Comparison of ENCODE assay signal across 7 cellular contexts in genomic region chr9:121651295-121652036, GRCh38. TPM values are rescaled to one million over a fixed set of nuclear protein-coding genes. Genes with fewer than 3 reads are reported as not detected.
A peak's percentile ranks its signal among the peaks of the same experiment; 100 is the strongest.
DNase-seq lines count a peak whose midpoint lies in the region; ATAC-seq and TF ChIP-seq lines count a peak whose summit lies in the region.

TSS of gene DAB2IP (plus strand) at chr9:121651634. CDS start at chr9:121651776, 142 bp downstream.

- no peak within 1 kb of the TSS for H3K27ac ChIP-seq in H9 (ENCODE audit: insufficient read length, low read depth, low read length)
- H3K27ac ChIP-seq in cingulate gyrus (ENCODE audit: low read depth, low read length) = peak within 1 kb of the TSS; percentile 60

- H3K27ac Mint-ChIP-seq in H9 = peak within 1 kb of the TSS in 1 of 3 experiments; percentile 16; a peak in 3 of 7 replicates
- H3K27ac Mint-ChIP-seq in stimulated activated memory B cell treated with anti-CD40 and anti-IgM and Interleukin-4, amounts not matched to agents 10 μg/mL and 1 μg/mL and 100 μg/mL, for 72 hours = no peak within 1 kb of the TSS

- H3K23me2 ChIP-seq in H9 (ENCODE audit: insufficient read length, low read depth, low read length, poor library complexity, severe bottlenecking) = peaks cover 13% of the 10 kb centered on the region

- no peak within 1 kb of the TSS for H3K9ac ChIP-seq in H9 (ENCODE audit: extremely low read depth, insufficient read length, low read length)

- peaks cover 6% of the 10 kb centered on the region; the same call in 1 of the 2 replicates for H3K4me1 ChIP-seq in H9 (ENCODE audit: insufficient read depth, low read length)

- no peak within 1 kb of the TSS for H3K56ac ChIP-seq in H9 (ENCODE audit: insufficient read length, low read depth, low read length)

- H3T11ph ChIP-seq in H9 (ENCODE audit: low read length) = no peak within 1 kb of the TSS

- no peak within 1 kb of the TSS for H3K14ac ChIP-seq in H9 (ENCODE audit: insufficient read depth, low read length)

- no peak within 1 kb of the TSS for H2BK15ac ChIP-seq in H9 (ENCODE audit: low read depth, low read length)

- no peaks in the 10 kb centered on the region for H4K20me1 ChIP-seq in H9 (ENCODE audit: control insufficient read depth, insufficient read depth, insufficient read length)

- H3K4me3 Mint-ChIP-seq in H9 = peak within 1 kb of the TSS; percentile 79 to 90
- H3K4me3 Mint-ChIP-seq in stimulated activated memory B cell treated with anti-CD40 and anti-IgM and Interleukin-4, amounts not matched to agents 10 μg/mL and 1 μg/mL and 100 μg/mL, for 72 hours = peak within 1 kb of the TSS; percentile 66

- H2AFZ ChIP-seq in H9 (ENCODE audit: low read length) = no peak within 1 kb of the TSS

- H3K4me1 Mint-ChIP-seq in H9 = peaks cover 49 to 64% of the 10 kb centered on the region in 2 experiments
- H3K4me1 Mint-ChIP-seq in stimulated activated memory B cell treated with anti-CD40 and anti-IgM and Interleukin-4, amounts not matched to agents 10 μg/mL and 1 μg/mL and 100 μg/mL, for 72 hours = peaks cover 19% of the 10 kb centered on the region

- H3K23ac ChIP-seq in H9 (ENCODE audit: insufficient read length, low read depth, low read length) = no peak within 1 kb of the TSS

- peak within 1 kb of the TSS; percentile 40 for H3K4me2 ChIP-seq in H9 (ENCODE audit: insufficient read depth, insufficient read length, low read length)

- H4K8ac ChIP-seq in H9 (replicated peaks; ENCODE audit: insufficient read length, low read depth, low read length) = no peak within 1 kb of the TSS

- peak; percentile 73 for DNase-seq in H9
- DNase-seq in NCI-H510A (lab: John Stamatoyannopoulos, UW) = peak; percentile 62
- peak; percentile 78 for DNase-seq in left lobe of liver (ENCODE audit: low spot score)
- no peak for DNase-seq in NCI-H774 (lab: John Stamatoyannopoulos, UW)
- no peak for DNase-seq in RPMI8226

- no CpG with 5 or more reads among the region's 79 CpGs for WGBS in H9 (ENCODE audit: extremely low coverage, insufficient read length, low lambda C conversion rate)

- H2BK12ac ChIP-seq in H9 (ENCODE audit: insufficient read length, low read depth, low read length) = no peak within 1 kb of the TSS

- H2BK20ac ChIP-seq in H9 (ENCODE audit: low read depth, low read length, poor library complexity, severe bottlenecking) = no peak within 1 kb of the TSS

- H2AK5ac ChIP-seq in H9 (ENCODE audit: insufficient read length, low read length) = no peak within 1 kb of the TSS

- no peaks in the 10 kb centered on the region for H3K79me1 ChIP-seq in H9 (ENCODE audit: insufficient read depth, low read depth, low read length, poor library complexity, severe bottlenecking)

- H3K9me3 Mint-ChIP-seq in H9 = no peaks in the 10 kb centered on the region
- no peaks in the 10 kb centered on the region for H3K9me3 Mint-ChIP-seq in stimulated activated memory B cell treated with anti-CD40 and anti-IgM and Interleukin-4, amounts not matched to agents 10 μg/mL and 1 μg/mL and 100 μg/mL, for 72 hours

- H4K91ac ChIP-seq in H9 (ENCODE audit: insufficient read length, low read depth, low read length) = no peak within 1 kb of the TSS

- no peak within 1 kb of the TSS for H3K18ac ChIP-seq in H9 (ENCODE audit: insufficient read length, low read depth, low read length)

- no peak within 1 kb of the TSS for H4K5ac ChIP-seq in H9 (ENCODE audit: insufficient read length, low read depth, low read length)

- TF ChIP-seq CTCF in H9 (conservative IDR thresholded peaks at IDR 0.05) = no peak

- peak; percentile 88 for ATAC-seq in left lobe of liver
- no peak for ATAC-seq in stimulated activated memory B cell treated with anti-CD40 and anti-IgM and Interleukin-4, amounts not matched to agents 10 μg/mL and 1 μg/mL and 100 μg/mL, for 72 hours

- no peaks in the 10 kb centered on the region for H3K9me3 ChIP-seq in H9 (ENCODE audit: control insufficient read depth, low read depth, low read length)

- peaks cover 0 to 2% (median 2%) of the 10 kb centered on the region in 3 experiments; a peak in 2 of 7 replicates for H3K36me3 Mint-ChIP-seq in H9 (ENCODE audit: insufficient read depth in 1 of 3, low read depth in 3 of 3)
- no peaks in the 10 kb centered on the region for H3K36me3 Mint-ChIP-seq in stimulated activated memory B cell treated with anti-CD40 and anti-IgM and Interleukin-4, amounts not matched to agents 10 μg/mL and 1 μg/mL and 100 μg/mL, for 72 hours

- no peak within 1 kb of the TSS for H2BK120ac ChIP-seq in H9 (ENCODE audit: low read depth, low read length, poor library complexity, severe bottlenecking)

- H3K27me3 Mint-ChIP-seq in H9 (ENCODE audit: low read depth) = peaks cover 37% of the 10 kb centered on the region
- H3K27me3 Mint-ChIP-seq in stimulated activated memory B cell treated with anti-CD40 and anti-IgM and Interleukin-4, amounts not matched to agents 10 μg/mL and 1 μg/mL and 100 μg/mL, for 72 hours = peaks cover 72% of the 10 kb centered on the region

- no peaks in the 10 kb centered on the region for H3K27me3 ChIP-seq in H9 (ENCODE audit: insufficient read depth, low read length)

- H3K79me2 ChIP-seq in H9 (ENCODE audit: insufficient read depth, low read length) = peaks cover 3% of the 10 kb centered on the region; the same call in 1 of the 2 replicates

- no peak within 1 kb of the TSS for H2BK5ac ChIP-seq in H9 (ENCODE audit: insufficient read length, low read length)

- H3K4ac ChIP-seq in H9 (ENCODE audit: low read depth, low read length) = no peak within 1 kb of the TSS

RNA-seq across cellular contexts. Expression of gene DAB2IP, which starts in this region (rescaled TPM):
- 22.0 and 22.6 TPM in 2 replicates for total RNA-seq in H9 (2021)
- total RNA-seq in left lobe of liver = 27.3 TPM

Comparison
In these comparisons a context has a peak if more than half of its experiments do, and no peak if none do; other contexts are left out.
1. DNase-seq: peak in H9 (single experiment), NCI-H510A (single experiment) and left lobe of liver (single experiment); none in NCI-H774 (single experiment) and RPMI8226 (single experiment).